In genomic region chr1:42768172-42768571, GRCh38 we compare ENCODE assay signal across 1 cellular context.
TF ChIP-seq lines count a peak whose summit lies in the region.

No MANE protein-coding gene starts in this region.

TF ChIP-seq in GM12891, 5 proteins besides CTCF, POLR2A, EP300 and RAD21:
- no peak for TF ChIP-seq PAX5 (IDR thresholded peaks at IDR 0.05; ENCODE audit: insufficient read depth, low read length, severe bottlenecking)
TF ChIP-seq in GM12891: peak in this region for 0.
